ENCODE assay signal across 25 cellular contexts in genomic region chr9:135902655-135903357, GRCh38. TPM values are rescaled to one million over a fixed set of nuclear protein-coding genes. Genes with fewer than 3 reads are reported as not detected.
DNase-seq lines count a peak whose midpoint lies in the region; ATAC-seq and TF ChIP-seq lines count a peak whose summit lies in the region.
"Had no signal": no experiment of that assay in that cellular context is flagged by ENCODE, and none has a peak within 500 bp of the region (broad histone marks: within the 10 kb centered on the region; RNA-seq: fewer than 3 reads in every experiment).

No MANE protein-coding gene starts in this region.

- peaks cover 4 to 56% (median 28%) of the 10 kb centered on the region in 11 experiments; a peak in 18 of 22 replicates for H3K36me3 ChIP-seq in BLaER1 treated with 17β-estradiol and CSF1 and Interleukin-3, amounts not matched to agents 10 nM and 100 nM
- no peaks in the 10 kb centered on the region for H3K36me3 ChIP-seq in mammary epithelial cell (ENCODE audit: insufficient read depth, low read length)
- H3K36me3 ChIP-seq: neutrophil had no signal

- H3K27ac ChIP-seq in BLaER1 treated with 17β-estradiol and CSF1 and Interleukin-3, amounts not matched to agents 10 nM and 100 nM, result no peak overlapping the region
- H3K27ac ChIP-seq in mammary epithelial cell (ENCODE audit: insufficient read depth, low read depth, low read length), result peak overlapping the region; percentile 48
- H3K27ac ChIP-seq: dorsolateral prefrontal cortex, neutrophil had no signal

- BruUV-seq in mammary epithelial cell (replicated peaks; lab: Mats Ljungman, UMichigan), result no TSS peak

- no peak overlapping the region for H3K9ac ChIP-seq in BLaER1 treated with 17β-estradiol and CSF1 and Interleukin-3, amounts not matched to agents 10 nM and 100 nM
- no peak overlapping the region for H3K9ac ChIP-seq in mammary epithelial cell (ENCODE audit: insufficient read depth, low read length)

- peak overlapping the region in 9 of 11 experiments; percentile 27 to 98 (median 88); a peak in 15 of 22 replicates for H3K4me2 ChIP-seq in BLaER1 treated with 17β-estradiol and CSF1 and Interleukin-3, amounts not matched to agents 10 nM and 100 nM
- H3K4me2 ChIP-seq in mammary epithelial cell (ENCODE audit: insufficient read depth, low read depth, low read length), result peak overlapping the region; percentile 47

- DNase-seq in MV-4-11 (lab: John Stamatoyannopoulos, UW), result peak; percentile 31
- peak; percentile 64 for DNase-seq in mammary epithelial cell
- no peak for DNase-seq in hepatic stellate cell (ENCODE audit: low spot score)
- DNase-seq in endothelial cell (ENCODE audit: low spot score), result no peak
- no peak for DNase-seq in SKM-1 treated with dmso at 0.1 percent for 144 hours (lab: John Stamatoyannopoulos, UW; ENCODE audit: unreplicated experiment)
- DNase-seq: activated CD8-positive, alpha-beta memory T cell treated with anti-CD3 and anti-CD28 coated beads for 24 hours; activated naive CD4-positive, alpha-beta T cell treated with anti-CD3 and anti-CD28 coated beads, Interleukin-2, amount 50 U/mL, for 16 hours; activated T-cell treated with anti-CD3 and anti-CD28 coated beads, Interleukin-2, amount 50 U/mL, for 4 hours; CD4-positive, alpha-beta memory T cell; GDM1; islet precursor cell; KG1; NCI-H1048; NCI-H2029; NCI-H446; small intestine; stimulated activated naive B cell treated with anti-CD40 and anti-IgM and Interleukin-4, amounts not matched to agents 10 μg/mL and 1 μg/mL and 100 μg/mL, for 72 hours had no signal

- CTCF ChIA-PET in mammary epithelial cell (lab: Charles Lee; ENCODE audit: low non-redundant PET), result no interaction called here

- H3K27me3 Mint-ChIP-seq in nephron (ENCODE audit: low read depth) (peaks cover 4% of the 10 kb centered on the region), endothelial cell (ENCODE audit: unreplicated experiment) (peaks cover 3% of the 10 kb centered on the region)
- H3K27me3 Mint-ChIP-seq: CD4-positive, alpha-beta memory T cell; central memory CD8-positive, alpha-beta T cell; stimulated activated naive B cell treated with anti-CD40 and anti-IgM and Interleukin-4, amounts not matched to agents 10 μg/mL and 1 μg/mL and 100 μg/mL, for 72 hours had no signal

- H2AFZ ChIP-seq in mammary epithelial cell (ENCODE audit: low read depth, low read length), result no peak overlapping the region

- peaks cover 49 to 58% (median 53%) of the 10 kb centered on the region in 10 experiments for H3K4me1 ChIP-seq in BLaER1 treated with 17β-estradiol and CSF1 and Interleukin-3, amounts not matched to agents 10 nM and 100 nM
- H3K4me1 ChIP-seq in mammary epithelial cell (ENCODE audit: insufficient read depth, low read length), result peaks cover 45% of the 10 kb centered on the region

- H3K4me1 Mint-ChIP-seq in nephron (peaks cover 29% of the 10 kb centered on the region), endothelial cell (ENCODE audit: unreplicated experiment) (peaks cover 24% of the 10 kb centered on the region)

- peaks cover 87 to 89% (median 88%) of the 10 kb centered on the region in 11 experiments for H4K20me1 ChIP-seq in BLaER1 treated with 17β-estradiol and CSF1 and Interleukin-3, amounts not matched to agents 10 nM and 100 nM
- H4K20me1 ChIP-seq in mammary epithelial cell (ENCODE audit: insufficient read depth, low read length), result no peaks in the 10 kb centered on the region

- dilution Hi-C loops in mammary epithelial cell (cut with HindIII; ENCODE audit: low sequenced_read_pairs), result loop anchor here (5.0 kb wide), 1 partner anchor 54 kb away; no protein-coding TSS in a partner anchor

- H3K4me3 ChIP-seq in BLaER1 treated with 17β-estradiol and CSF1 and Interleukin-3, amounts not matched to agents 10 nM and 100 nM, result no peak overlapping the region
- H3K4me3 ChIP-seq in mammary epithelial cell (replicated peaks in 1 of 3; ENCODE audit: insufficient read depth in 1 of 3, low read depth in 2 of 3, low read length in 3 of 3), result no peak overlapping the region
- H3K4me3 ChIP-seq: dorsolateral prefrontal cortex had no signal

- WGBS in mammary epithelial cell (ENCODE audit: low coverage, missing lambda C conversion rate), result 21% methylated on average over 11 of the region's 12 CpGs

- H3K9me3 ChIP-seq in BLaER1 treated with 17β-estradiol and CSF1 and Interleukin-3, amounts not matched to agents 10 nM and 100 nM (replicated peaks in 1 of 11), result peaks cover 0 to 43% (median 7%) of the 10 kb centered on the region in 11 experiments; a peak in 8 of 22 replicates
- no peaks in the 10 kb centered on the region for H3K9me3 ChIP-seq in mammary epithelial cell (replicated peaks; ENCODE audit: insufficient read depth, low read length)
- H3K9me3 ChIP-seq: neutrophil had no signal

- in situ Hi-C loops in mammary epithelial cell (cut with MboI; ENCODE audit: low sequenced_read_pairs in 2 of 2), result no loop called here

- no peak for ATAC-seq in HG03432 (IDR thresholded peaks at IDR 0.05; ENCODE audit: unreplicated experiment)
- ATAC-seq: activated CD4-positive, CD25-positive, alpha-beta regulatory T cell treated with anti-CD3 and anti-CD28 coated beads, Interleukin-2, amount 50 U/mL, for 24 hours; activated T-cell treated with anti-CD3 and anti-CD28 coated beads, Interleukin-2, amount 50 U/mL, for 4 hours; Panc1; stimulated activated naive B cell treated with anti-CD40 and anti-IgM and Interleukin-4, amounts not matched to agents 10 μg/mL and 1 μg/mL and 100 μg/mL, for 72 hours had no signal

- no peak overlapping the region for H3K27ac Mint-ChIP-seq in nephron
- no peak overlapping the region for H3K27ac Mint-ChIP-seq in endothelial cell (ENCODE audit: unreplicated experiment)
- H3K27ac Mint-ChIP-seq: stimulated activated naive B cell treated with anti-CD40 and anti-IgM and Interleukin-4, amounts not matched to agents 10 μg/mL and 1 μg/mL and 100 μg/mL, for 72 hours had no signal

- H3K36me3 Mint-ChIP-seq in nephron (ENCODE audit: low read depth), result peaks cover 73% of the 10 kb centered on the region
- H3K36me3 Mint-ChIP-seq in endothelial cell (ENCODE audit: low read depth, unreplicated experiment), result peaks cover 28% of the 10 kb centered on the region

- intact Hi-C loops in mammary epithelial cell (cut with micrococcal nuclease), result no loop called here

- H3K4me3 Mint-ChIP-seq in nephron (peak overlapping the region in 2 of 3 experiments; percentile 40 to 71), endothelial cell (ENCODE audit: unreplicated experiment) (no peak overlapping the region)
- H3K4me3 Mint-ChIP-seq: activated T-cell treated with anti-CD3 and anti-CD28 coated beads, Interleukin-2, amount 50 U/mL, for 4 hours; CD4-positive, alpha-beta memory T cell; central memory CD8-positive, alpha-beta T cell; stimulated activated naive B cell treated with anti-CD40 and anti-IgM and Interleukin-4, amounts not matched to agents 10 μg/mL and 1 μg/mL and 100 μg/mL, for 72 hours had no signal

- peaks cover 92% of the 10 kb centered on the region for H3K79me2 ChIP-seq in mammary epithelial cell (ENCODE audit: insufficient read depth, low read length)

- no peaks in the 10 kb centered on the region for H3K27me3 ChIP-seq in BLaER1 treated with 17β-estradiol and CSF1 and Interleukin-3, amounts not matched to agents 10 nM and 100 nM
- no peaks in the 10 kb centered on the region for H3K27me3 ChIP-seq in mammary epithelial cell (ENCODE audit: insufficient read depth, low read length)
- H3K27me3 ChIP-seq: dorsolateral prefrontal cortex had no signal

- peaks cover 33% of the 10 kb centered on the region for H3K9me3 Mint-ChIP-seq in nephron
- no peaks in the 10 kb centered on the region for H3K9me3 Mint-ChIP-seq in endothelial cell (ENCODE audit: unreplicated experiment)
- H3K9me3 Mint-ChIP-seq: central memory CD8-positive, alpha-beta T cell had no signal

- TF ChIP-seq CTCF in mammary epithelial cell (conservative IDR thresholded peaks at IDR 0.05 in 1 of 2, IDR thresholded peaks at IDR 0.05 in 1 of 2; ENCODE audit: extremely low read depth in 1 of 2, insufficient read depth in 1 of 2, low read depth in 1 of 2, low read length in 2 of 2) (no peak), nephron (IDR thresholded peaks at IDR 0.05; ENCODE audit: unreplicated experiment in 3 of 3) (no peak), endothelial cell (IDR thresholded peaks at IDR 0.05; ENCODE audit: unreplicated experiment) (no peak)

RNA-seq across cellular contexts. Expression of gene CAMSAP1, which starts 4.5 kb away (rescaled TPM):
- total RNA-seq in mammary epithelial cell (10 to 100 TPM; 23.5 to 25.5 TPM), endothelial cell (ENCODE audit: unreplicated experiment) (44.7 TPM)
- 6.0 TPM for polyA plus RNA-seq in mammary epithelial cell
- polyA minus RNA-seq in mammary epithelial cell, result 25.7 TPM

RNA-seq across cellular contexts. Expression of gene UBAC1, which starts 58.4 kb away (rescaled TPM):
- total RNA-seq in mammary epithelial cell, result 10 to 100 TPM; 39.2 to 43.4 TPM
- polyA plus RNA-seq in mammary epithelial cell, result 48.8 TPM
- polyA minus RNA-seq in mammary epithelial cell, result 47.1 TPM
- total RNA-seq in endothelial cell (ENCODE audit: unreplicated experiment), result 46.8 TPM

Comparison
In these comparisons a context has a peak if more than half of its experiments do, and no peak if none do; other contexts are left out.
1. DNase-seq: peak in MV-4-11 (single experiment) and mammary epithelial cell (single experiment); none in hepatic stellate cell (single experiment), endothelial cell (single experiment) and SKM-1 treated with dmso at 0.1 percent for 144 hours (single experiment).